In genomic region chr3:191192941-191193340, GRCh38 we compare ENCODE assay signal across 27 cellular contexts. TPM values are rescaled to one million over a fixed set of nuclear protein-coding genes. Genes with fewer than 3 reads are reported as not detected.
"Had no signal": no experiment of that assay in that cellular context is flagged by ENCODE, and none has a peak within 500 bp of the region (broad histone marks: within the 10 kb centered on the region; RNA-seq: fewer than 3 reads in every experiment).

No MANE protein-coding gene starts in this region.

- H3K27me3 ChIP-seq: esophagus squamous epithelium, neutrophil, right lobe of liver, testis, tibial artery had no signal

- H3K4me2 ChIP-seq: smooth muscle cell had no signal

- H3K36me3 ChIP-seq: esophagus squamous epithelium, lower lobe of right lung, neutrophil, right lobe of liver, tibial artery had no signal

- H3K4me1 ChIP-seq: esophagus squamous epithelium, lower lobe of right lung, parathyroid adenoma, right lobe of liver, testis, tibial artery had no signal

- H3K9me3 ChIP-seq: esophagus squamous epithelium, lower lobe of right lung, neutrophil, testis, tibial artery had no signal

- H3K4me1 Mint-ChIP-seq: immature natural killer cell; naive thymus-derived CD8-positive, alpha-beta T cell; stimulated activated effector memory CD8-positive, alpha-beta T cell treated with anti-CD3 and anti-CD28 coated beads, Interleukin-12 subunit alpha, Interleukin-12 subunit beta, amount 100 ng/mL, for 72 hours had no signal

- H3K9ac ChIP-seq: parathyroid adenoma had no signal

- H3K9me3 Mint-ChIP-seq: nephron progenitor cell; stimulated activated effector memory CD8-positive, alpha-beta T cell treated with anti-CD3 and anti-CD28 coated beads, Interleukin-12 subunit alpha, Interleukin-12 subunit beta, amount 100 ng/mL, for 72 hours; type B pancreatic cell had no signal

- H3K4me3 ChIP-seq: coronary artery, esophagus squamous epithelium, lower lobe of right lung, right lobe of liver, smooth muscle cell, testis, tibial artery had no signal

- H3K27ac Mint-ChIP-seq: immature natural killer cell; naive thymus-derived CD8-positive, alpha-beta T cell; nephron progenitor cell; progenitor cell of endocrine pancreas; stimulated activated effector memory CD8-positive, alpha-beta T cell treated with anti-CD3 and anti-CD28 coated beads, Interleukin-12 subunit alpha, Interleukin-12 subunit beta, amount 100 ng/mL, for 72 hours; type B pancreatic cell had no signal

- ATAC-seq: left ventricle myocardium superior; lower lobe of right lung; naive thymus-derived CD8-positive, alpha-beta T cell; right lobe of liver; stimulated activated effector memory CD8-positive, alpha-beta T cell treated with anti-CD3 and anti-CD28 coated beads, Interleukin-12 subunit alpha, Interleukin-12 subunit beta, amount 100 ng/mL, for 72 hours; stimulated activated naive CD8-positive, alpha-beta T cell treated with anti-CD3 and anti-CD28 coated beads, Interleukin-15, Interleukin-2, amounts not matched to agents 100 U/mL and 50 U/mL, for 24 hours had no signal

- H3K36me3 Mint-ChIP-seq: immature natural killer cell; naive thymus-derived CD8-positive, alpha-beta T cell; stimulated activated effector memory CD8-positive, alpha-beta T cell treated with anti-CD3 and anti-CD28 coated beads, Interleukin-12 subunit alpha, Interleukin-12 subunit beta, amount 100 ng/mL, for 72 hours; type B pancreatic cell had no signal

- H3K4me3 Mint-ChIP-seq: immature natural killer cell; naive thymus-derived CD8-positive, alpha-beta T cell; nephron progenitor cell; stimulated activated effector memory CD8-positive, alpha-beta T cell treated with anti-CD3 and anti-CD28 coated beads, Interleukin-12 subunit alpha, Interleukin-12 subunit beta, amount 100 ng/mL, for 72 hours; type B pancreatic cell had no signal

- H3K27ac ChIP-seq: coronary artery, esophagus squamous epithelium, lower lobe of right lung, neutrophil, parathyroid adenoma, right lobe of liver, testis, tibial artery had no signal

- DNase-seq: dermis blood vessel endothelial cell; effector memory CD4-positive, alpha-beta T cell; erythroblast; esophagus squamous epithelium; foreskin melanocyte; hypothalamus; immature natural killer cell; islet precursor cell; left ventricle myocardium superior; lower lobe of right lung; naive thymus-derived CD8-positive, alpha-beta T cell; nephron progenitor cell; right lobe of liver; stimulated activated CD4-positive, alpha-beta T cell treated with anti-CD3 and anti-CD28 coated beads, Interleukin-12 subunit alpha, Interleukin-12 subunit beta, amount 100 ng/mL, for 4 hours; stimulated activated CD4-positive, alpha-beta T cell treated with anti-CD3 and anti-CD28 coated beads, Interleukin-1b, Interleukin-23, amount 100 ng/mL, for 48 hours; stimulated activated CD4-positive, alpha-beta T cell treated with anti-CD3 and anti-CD28 coated beads, Interleukin-4, amount 100 ng/mL, for 24 hours; stimulated activated naive CD8-positive, alpha-beta T cell treated with anti-CD3 and anti-CD28 coated beads, Interleukin-15, Interleukin-2, amounts not matched to agents 100 U/mL and 50 U/mL, for 24 hours; substantia nigra; testis; tibial artery had no signal

- H3K27me3 Mint-ChIP-seq: naive thymus-derived CD8-positive, alpha-beta T cell; progenitor cell of endocrine pancreas; type B pancreatic cell had no signal

- H2AFZ ChIP-seq: parathyroid adenoma had no signal

RNA-seq across cellular contexts. Expression of gene OSTN, which starts 6.1 kb away (rescaled TPM):
- polyA plus RNA-seq: immature natural killer cell; naive thymus-derived CD8-positive, alpha-beta T cell had no signal
